ENCODE assay signal across 8 cellular contexts in the genomic region with DNA sequence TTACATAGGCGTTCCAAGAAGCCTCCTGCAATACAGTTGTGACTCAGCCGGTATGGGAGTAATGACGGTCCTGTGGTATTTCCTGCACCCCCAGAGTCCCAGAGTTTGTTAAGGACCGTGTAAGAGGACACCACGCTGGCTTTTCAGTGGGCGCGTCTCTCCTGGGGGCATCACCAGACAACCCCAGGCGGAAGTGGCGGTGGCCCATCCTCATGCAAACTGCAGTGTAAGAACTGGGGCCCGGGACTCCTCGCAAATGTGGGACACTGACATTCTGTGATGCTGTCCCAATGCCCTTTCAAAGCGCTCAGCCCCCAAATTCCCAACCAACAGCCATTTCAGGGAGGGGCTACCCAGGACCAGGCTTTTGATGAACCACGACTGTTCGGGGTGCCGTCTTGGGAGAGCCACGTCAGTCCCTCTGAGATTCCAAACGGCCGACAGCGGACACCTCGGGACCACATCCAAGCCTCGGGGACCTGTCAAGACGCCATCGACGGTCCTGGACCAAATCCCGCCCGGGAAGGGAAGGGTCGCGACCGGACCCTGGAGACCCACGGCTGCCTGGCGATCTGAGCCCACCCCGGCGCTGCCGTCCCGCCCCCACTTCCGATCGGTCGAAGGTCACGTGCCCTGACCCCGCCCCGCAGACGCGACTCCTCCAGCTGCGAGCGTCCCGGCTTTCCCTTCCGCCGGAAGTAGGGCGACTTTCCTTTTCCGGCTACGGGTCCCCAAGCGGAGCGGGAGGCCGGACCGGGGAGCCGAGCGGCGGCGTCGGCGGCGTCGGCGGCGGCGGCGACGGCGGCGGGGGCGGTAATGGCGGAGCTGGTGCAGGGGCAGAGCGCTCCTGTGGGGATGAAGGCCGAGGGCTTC. TPM values are rescaled to one million over a fixed set of nuclear protein-coding genes. Genes with fewer than 3 reads are reported as not detected.
DNase-seq lines count a peak whose midpoint lies in the region; ATAC-seq, FAIRE-seq and TF ChIP-seq lines count a peak whose summit lies in the region.

A gene with protein sequence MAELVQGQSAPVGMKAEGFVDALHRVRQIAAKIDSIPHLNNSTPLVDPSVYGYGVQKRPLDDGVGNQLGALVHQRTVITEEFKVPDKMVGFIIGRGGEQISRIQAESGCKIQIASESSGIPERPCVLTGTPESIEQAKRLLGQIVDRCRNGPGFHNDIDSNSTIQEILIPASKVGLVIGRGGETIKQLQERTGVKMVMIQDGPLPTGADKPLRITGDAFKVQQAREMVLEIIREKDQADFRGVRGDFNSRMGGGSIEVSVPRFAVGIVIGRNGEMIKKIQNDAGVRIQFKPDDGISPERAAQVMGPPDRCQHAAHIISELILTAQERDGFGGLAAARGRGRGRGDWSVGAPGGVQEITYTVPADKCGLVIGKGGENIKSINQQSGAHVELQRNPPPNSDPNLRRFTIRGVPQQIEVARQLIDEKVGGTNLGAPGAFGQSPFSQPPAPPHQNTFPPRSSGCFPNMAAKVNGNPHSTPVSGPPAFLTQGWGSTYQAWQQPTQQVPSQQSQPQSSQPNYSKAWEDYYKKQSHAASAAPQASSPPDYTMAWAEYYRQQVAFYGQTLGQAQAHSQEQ (plus strand): TSS at position 713 of the 873 bp plus-strand sequence. CDS start 104 bp downstream, at position 817.

- 0 out of 2 replicates have a peak, but pooled peaks cover 16% of the 10 kb centered on the region for H4K20me1 ChIP-seq in PC-3 (ENCODE audit: low read length)

- H3K36me3 ChIP-seq in PC-3 (ENCODE audit: low read depth, low read length) (no peaks in the 10 kb centered on the region; the same call in 1 of the 2 replicates), mucosa of stomach (ENCODE audit: control insufficient read depth, insufficient read depth, low read length) (no peaks in the 10 kb centered on the region)

- peaks cover 51% of the 10 kb centered on the region for H3K79me2 ChIP-seq in PC-3 (ENCODE audit: low read length)

- TF ChIP-seq RAD21 in Ishikawa (IDR thresholded peaks at IDR 0.05; ENCODE audit: low read depth), result no peak

- CTCF ChIA-PET in PC-3 (lab: Charles Lee), result no interaction called here

- H3K27ac ChIP-seq in PC-3 (ENCODE audit: low read length), result peak within 1 kb of the TSS; percentile 80

- H3K9me3 ChIP-seq in PC-3 (ENCODE audit: low read length), result no peaks in the 10 kb centered on the region
- no peaks in the 10 kb centered on the region for H3K9me3 ChIP-seq in mucosa of stomach (ENCODE audit: control insufficient read depth, low read length)

- ATAC-seq in GM21528 (IDR thresholded peaks at IDR 0.05; ENCODE audit: low FRiP score, unreplicated experiment), result peak; percentile 74
- ATAC-seq in PC-3, result peak; percentile 89

- peak within 1 kb of the TSS; percentile 95 for H3K9ac ChIP-seq in PC-3 (ENCODE audit: low read length)
- peak within 1 kb of the TSS; percentile 98 for H3K9ac ChIP-seq in mucosa of stomach (ENCODE audit: low read length)

- H3K27me3 ChIP-seq in PC-3 (ENCODE audit: low read length), result no peaks in the 10 kb centered on the region
- no peaks in the 10 kb centered on the region for H3K27me3 ChIP-seq in mucosa of stomach (ENCODE audit: control insufficient read depth, insufficient read depth, low read length)

- peak within 1 kb of the TSS; percentile 93 for H3K4me2 ChIP-seq in PC-3 (ENCODE audit: low read length)

- H3K4me3 ChIP-seq in PC-3 (ENCODE audit: low read length), result peak within 1 kb of the TSS; percentile 97
- H3K4me3 ChIP-seq in epithelial cell of proximal tubule (ENCODE audit: low read depth, low read length), result peak within 1 kb of the TSS; percentile 99
- peak within 1 kb of the TSS; percentile 84 for H3K4me3 ChIP-seq in mucosa of stomach (ENCODE audit: low read length)

- H3K4me1 ChIP-seq in PC-3 (ENCODE audit: insufficient read depth, low read length) (peaks cover 17% of the 10 kb centered on the region), mucosa of stomach (ENCODE audit: control insufficient read depth, insufficient read depth, low read length) (peaks cover 20% of the 10 kb centered on the region)

- intact Hi-C loops in PC-3 (cut with micrococcal nuclease), result loop anchor here (5.0 kb wide), 1 partner anchor 117 kb away; no protein-coding TSS in a partner anchor

- peak; percentile 97 for DNase-seq in D721Med (ENCODE audit: insufficient read length, low spot score)
- peak; percentile 82 for DNase-seq in PC-3
- DNase-seq in activated T-cell treated with anti-CD3 and anti-CD28 coated beads for 48 hours (ENCODE audit: low read depth), result peak; percentile 91
- no peak for DNase-seq in epithelial cell of proximal tubule (ENCODE audit: low read depth)
- DNase-seq in stimulated activated CD8-positive, alpha-beta memory T cell treated with anti-CD3 and anti-CD28 coated beads, Interleukin-4, amount 100 ng/mL, for 48 hours, result peak; percentile 96

- TF ChIP-seq CTCF in D721Med (IDR thresholded peaks at IDR 0.05; ENCODE audit: insufficient read depth, missing control alignments), result no peak
- no peak for TF ChIP-seq CTCF in PC-3 (conservative IDR thresholded peaks at IDR 0.05; ENCODE audit: low read depth, low read length)
- TF ChIP-seq CTCF in epithelial cell of proximal tubule (conservative IDR thresholded peaks at IDR 0.05; ENCODE audit: low read depth, low read length), result no peak

- H3K9me2 ChIP-seq in PC-3 (replicated peaks; ENCODE audit: low read length), result no peaks in the 10 kb centered on the region

- no peak for FAIRE-seq in D721Med (lab: Jason Lieb, UNC)

- POLR2A ChIA-PET in PC-3 (lab: Charles Lee; ENCODE audit: unreplicated experiment), result interaction anchor here (0.7 kb wide), 2 partner anchors 24 to 452 kb away, joined by 13 to 18 read pairs; no protein-coding TSS in a partner anchor

- no peaks in the 10 kb centered on the region for H3F3A ChIP-seq in PC-3 (ENCODE audit: low read length, unreplicated experiment)

- TSS peak; percentile 93 for BruUV-seq in PC-3 (replicated peaks; lab: Mats Ljungman, UMichigan)

- H2AFZ ChIP-seq in PC-3 (ENCODE audit: low read length), result peak within 1 kb of the TSS; percentile 92

- peak; percentile 19; the same call in 1 of the 2 replicates for TF ChIP-seq EP300 in Ishikawa (IDR thresholded peaks at IDR 0.05; ENCODE audit: borderline replicate concordance)

TF ChIP-seq in Ishikawa, 13 proteins besides CTCF, POLR2A, EP300 and RAD21:
- TF ChIP-seq USF1 (IDR thresholded peaks at IDR 0.05) (peak; percentile 99), TAF1 (IDR thresholded peaks at IDR 0.05; ENCODE audit: low read depth) (peak; percentile 67), ZBTB7A (IDR thresholded peaks at IDR 0.05; ENCODE audit: low read depth) (0 out of 2 replicates have a peak, but pooled peaks have one; percentile 55), TCF12 (IDR thresholded peaks at IDR 0.05; ENCODE audit: low read depth) (no peak; the same call in 1 of the 2 replicates), REST (IDR thresholded peaks at IDR 0.05; ENCODE audit: low read depth) (no peak), CEBPB (IDR thresholded peaks at IDR 0.05) (no peak), NFIC (IDR thresholded peaks at IDR 0.05) (no peak), EGR1 (IDR thresholded peaks at IDR 0.05) (peak; percentile 69), CREB1 (IDR thresholded peaks at IDR 0.05; ENCODE audit: low read depth) (peak; percentile 56)
- TF ChIP-seq, protein P1, sequence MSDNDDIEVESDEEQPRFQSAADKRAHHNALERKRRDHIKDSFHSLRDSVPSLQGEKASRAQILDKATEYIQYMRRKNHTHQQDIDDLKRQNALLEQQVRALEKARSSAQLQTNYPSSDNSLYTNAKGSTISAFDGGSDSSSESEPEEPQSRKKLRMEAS (IDR thresholded peaks at IDR 0.05), result peak; percentile 53; the same call in 1 of the 2 replicates

RNA-seq across cellular contexts. Expression of the gene that starts here (rescaled TPM):
- total RNA-seq in PC-3 (2014; rRNA removed), result 53.7 and 59.6 TPM in 2 replicates
- total RNA-seq in epithelial cell of proximal tubule, result 22.7 and 32.3 TPM in 2 replicates
